ENCODE assay signal across 16 cellular contexts in the genomic region with DNA sequence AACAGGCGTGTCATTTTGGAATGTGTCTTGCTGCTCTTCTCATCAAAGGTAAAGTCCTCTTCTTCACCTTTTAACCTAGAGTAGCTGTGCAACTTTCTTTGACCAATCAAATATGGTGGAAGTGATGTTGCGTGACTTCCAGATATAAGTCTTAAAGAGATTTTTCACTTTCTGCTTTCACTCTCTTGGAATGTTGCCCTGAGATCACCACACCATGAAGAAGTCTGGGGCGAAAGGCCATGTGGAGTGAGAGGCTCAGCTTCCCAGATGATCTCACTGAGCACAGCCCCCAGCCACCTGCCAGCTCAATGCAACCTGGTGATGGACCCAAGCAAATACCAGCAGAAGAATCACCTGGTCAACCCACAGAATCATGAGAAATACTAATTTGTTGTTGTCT. TPM values are rescaled to one million over a fixed set of nuclear protein-coding genes. Genes with fewer than 3 reads are reported as not detected.
A peak's percentile ranks its signal among the peaks of the same experiment; 100 is the strongest.
DNase-seq lines count a peak whose midpoint lies in the region; ATAC-seq and TF ChIP-seq lines count a peak whose summit lies in the region.
"Had no signal": no experiment of that assay in that cellular context is flagged by ENCODE, and none has a peak within 500 bp of the region (broad histone marks: within the 10 kb centered on the region; RNA-seq: fewer than 3 reads in every experiment).

No MANE protein-coding gene starts in this region.

- H3K36me3 Mint-ChIP-seq in T-cell = peaks cover 10% of the 10 kb centered on the region
- H3K36me3 Mint-ChIP-seq in activated naive CD4-positive, alpha-beta T cell treated with anti-CD3 and anti-CD28 coated beads, Interleukin-2, amount 10 ng/mL, durations not matched to agents 7 days and 5 days = no peaks in the 10 kb centered on the region

- peaks cover 0 to 4% (median 0%) of the 10 kb centered on the region in 3 donors for H3K9me3 Mint-ChIP-seq in T-cell
- no peaks in the 10 kb centered on the region for H3K9me3 Mint-ChIP-seq in activated naive CD4-positive, alpha-beta T cell treated with anti-CD3 and anti-CD28 coated beads, Interleukin-2, amount 10 ng/mL, durations not matched to agents 7 days and 5 days

- CTCF ChIA-PET in T-cell (lab: Charles Lee) = no interaction called here
- CTCF ChIA-PET in activated naive CD4-positive, alpha-beta T cell treated with anti-CD3 and anti-CD28 coated beads, Interleukin-2, amount 10 ng/mL, durations not matched to agents 7 days and 5 days (lab: Charles Lee) = no interaction called here

- H3K4me3 ChIP-seq in epithelial cell of proximal tubule (ENCODE audit: low read depth, low read length) = no peak overlapping the region
- H3K4me3 ChIP-seq: GM23338 had no signal

- H3K4me3 Mint-ChIP-seq in T-cell = no peak overlapping the region
- no peak overlapping the region for H3K4me3 Mint-ChIP-seq in activated naive CD4-positive, alpha-beta T cell treated with anti-CD3 and anti-CD28 coated beads, Interleukin-2, amount 10 ng/mL, durations not matched to agents 7 days and 5 days
- H3K4me3 Mint-ChIP-seq: CD4-positive, alpha-beta memory T cell; GM23338 had no signal

- TF ChIP-seq CTCF in VCaP (conservative IDR thresholded peaks at IDR 0.05) = no peak
- no peak for TF ChIP-seq CTCF in epithelial cell of proximal tubule (conservative IDR thresholded peaks at IDR 0.05; ENCODE audit: low read depth, low read length)

- DNase-seq in epithelial cell of proximal tubule (ENCODE audit: low read depth) = peak; percentile 60
- peak; percentile 85 for DNase-seq in kidney tubule cell (ENCODE audit: low spot score)
- no peak for DNase-seq in G401 (ENCODE audit: low spot score)
- no peak for DNase-seq in T-cell
- DNase-seq in activated naive CD4-positive, alpha-beta T cell treated with anti-CD3 and anti-CD28 coated beads, Interleukin-2, amount 10 ng/mL, durations not matched to agents 7 days and 5 days = no peak
- DNase-seq: C1 segment of cervical spinal cord; Calu3; CD4-positive, alpha-beta memory T cell; COR-L47; DMS79; EL; GF-D8 had no signal

- H3K27me3 Mint-ChIP-seq in T-cell = peaks cover 6 to 8% of the 10 kb centered on the region in 2 donors
- H3K27me3 Mint-ChIP-seq in activated naive CD4-positive, alpha-beta T cell treated with anti-CD3 and anti-CD28 coated beads, Interleukin-2, amount 10 ng/mL, durations not matched to agents 7 days and 5 days = peaks cover 4% of the 10 kb centered on the region

- no peak for ATAC-seq in T-cell (replicated peaks in 1 of 4)
- ATAC-seq: GM23338, HCT116 had no signal

- POLR2A ChIA-PET in T-cell (lab: Charles Lee) = no interaction called here

- peak overlapping the region; percentile 96; the same call in 1 of the 2 replicates for H3K27ac ChIP-seq in VCaP

- H3K27ac Mint-ChIP-seq in T-cell = no peak overlapping the region
- H3K27ac Mint-ChIP-seq in activated naive CD4-positive, alpha-beta T cell treated with anti-CD3 and anti-CD28 coated beads, Interleukin-2, amount 10 ng/mL, durations not matched to agents 7 days and 5 days = no peak overlapping the region
- H3K27ac Mint-ChIP-seq: CD4-positive, alpha-beta memory T cell; GM23338 had no signal

- peaks cover 0 to under 1% (median 0%) of the 10 kb centered on the region in 3 donors for H3K4me1 Mint-ChIP-seq in T-cell
- H3K4me1 Mint-ChIP-seq in activated naive CD4-positive, alpha-beta T cell treated with anti-CD3 and anti-CD28 coated beads, Interleukin-2, amount 10 ng/mL, durations not matched to agents 7 days and 5 days = peaks cover 8% of the 10 kb centered on the region
- H3K4me1 Mint-ChIP-seq: CD4-positive, alpha-beta memory T cell had no signal

- in situ Hi-C loops in G401 (cut with HindIII; ENCODE audit: low sequenced_read_pairs) = no loop called here

RNA-seq across cellular contexts. Expression of gene GALNT3, which starts 7.1 kb away (rescaled TPM):
- 28.7 and 48.7 TPM in 2 replicates for total RNA-seq in epithelial cell of proximal tubule
- total RNA-seq in G401 (2014; rRNA removed; shearing (Covaris generic)) = not detected in 2 replicates
- 1 to 10 TPM; 2.8 to 9.7 (median 5.5) TPM for total RNA-seq in T-cell
- total RNA-seq: A172 had no signal

Comparison
In these comparisons a context has a peak if more than half of its experiments do, and no peak if none do; other contexts are left out.
1. DNase-seq: peak in epithelial cell of proximal tubule (single experiment) and kidney tubule cell (single experiment); none in G401 (single experiment), T-cell (0 of 34) and activated naive CD4-positive, alpha-beta T cell treated with anti-CD3 and anti-CD28 coated beads, Interleukin-2, amount 10 ng/mL, durations not matched to agents 7 days and 5 days (single experiment).